In the genomic region with DNA sequence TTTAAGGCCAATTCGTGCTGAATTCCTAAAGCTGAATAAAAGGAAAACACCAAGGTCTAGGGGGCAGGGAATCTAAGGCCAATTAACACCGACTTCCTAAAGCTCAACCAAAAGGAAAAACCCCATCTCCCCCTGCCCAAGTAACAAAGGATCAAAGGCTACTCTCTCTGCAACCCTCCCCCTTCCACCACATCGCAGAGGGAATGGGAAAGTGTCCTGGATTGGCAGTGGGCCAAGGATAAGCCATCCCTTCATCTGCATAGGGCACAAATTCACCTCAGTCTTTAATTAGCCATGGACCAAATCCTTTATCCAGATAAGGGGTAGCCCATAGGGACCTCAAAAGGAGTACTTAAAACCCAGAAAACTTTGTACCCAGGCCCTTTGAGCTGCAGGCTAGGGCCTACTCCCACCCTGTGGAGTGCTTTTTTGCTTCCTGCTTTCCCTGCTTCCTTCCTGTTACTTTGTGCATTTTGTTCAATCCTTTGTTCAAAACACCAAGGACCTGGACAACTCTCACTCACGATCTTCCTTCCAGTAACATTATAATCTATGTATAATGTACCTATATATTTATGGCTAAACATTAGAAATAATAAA, we compare ENCODE assay signal across 30 cellular contexts.
A peak's percentile ranks its signal among the peaks of the same experiment; 100 is the strongest.
DNase-seq lines count a peak whose midpoint lies in the region; ATAC-seq, FAIRE-seq and TF ChIP-seq lines count a peak whose summit lies in the region.
"Had no signal": no experiment of that assay in that cellular context is flagged by ENCODE, and none has a peak within 500 bp of the region (broad histone marks: within the 10 kb centered on the region; RNA-seq: fewer than 3 reads in every experiment).

No MANE protein-coding gene starts in this region.

- TF ChIP-seq POLR2A in HepG2 (IDR thresholded peaks at IDR 0.05; ENCODE audit: insufficient read depth in 1 of 2, low read depth in 2 of 2, low read length in 2 of 2): no peak
- no peak for TF ChIP-seq POLR2A in right lobe of liver (IDR thresholded peaks at IDR 0.05)
- no peak for TF ChIP-seq POLR2A in stomach (IDR thresholded peaks at IDR 0.05)

- in situ Hi-C loops in HepG2 (cut with HindIII; ENCODE audit: extremely low pct_ligation_motif_present, low pct_unique_long_range_greater_than_20kb): no loop called here

- CTCF ChIA-PET in HepG2 (lab: Yijun Ruan, JAX; ENCODE audit: low intra/inter-chr PET ratio, low total read pairs): no interaction called here

- H3K4me1 ChIP-seq in HepG2 (ENCODE audit: insufficient read depth, low read length) (peaks cover 7% of the 10 kb centered on the region), right lobe of liver (no peaks in the 10 kb centered on the region), astrocyte (ENCODE audit: insufficient read depth, low read length) (no peaks in the 10 kb centered on the region), stomach (no peaks in the 10 kb centered on the region)
- H3K4me1 ChIP-seq: breast epithelium, tibial nerve had no signal

- H3K27me3 ChIP-seq in HepG2 (ENCODE audit: control insufficient read depth in 1 of 2, insufficient read depth in 2 of 2, low read length in 2 of 2) (no peaks in the 10 kb centered on the region), right lobe of liver (no peaks in the 10 kb centered on the region), astrocyte (ENCODE audit: insufficient read depth, low read length) (no peaks in the 10 kb centered on the region), stomach (no peaks in the 10 kb centered on the region)
- H3K27me3 ChIP-seq: breast epithelium, tibial nerve had no signal

- TF ChIP-seq CTCF in HepG2 (CRISPR knock-in tag; IDR thresholded peaks at IDR 0.05) (no peak), right lobe of liver (IDR thresholded peaks at IDR 0.05) (no peak), astrocyte (IDR thresholded peaks at IDR 0.05; ENCODE audit: insufficient read depth, low read depth, low read length) (no peak), stomach (IDR thresholded peaks at IDR 0.05) (no peak)

- DNase-seq in HepG2 (ENCODE audit: low spot score) (peak; percentile 13), right lobe of liver (no peak), astrocyte (ENCODE audit: low read depth) (no peak), iPS-NIHi7 (ENCODE audit: extremely low spot score) (peak; percentile 38), NCI-H1436 treated with DMSO at 0.1 percent for 48 hours (lab: John Stamatoyannopoulos, UW) (no peak), inferior parietal cortex (ENCODE audit: extremely low spot score) (no peak), stomach (no peak), SKM-1 treated with dmso at 0.1 percent for 144 hours (lab: John Stamatoyannopoulos, UW; ENCODE audit: unreplicated experiment) (no peak)
- DNase-seq: ACHN; activated CD4-positive, alpha-beta T cell treated with anti-CD3 and anti-CD28 coated beads for 48 hours; activated T-cell treated with anti-CD3 and anti-CD28 coated beads for 4 hours; amygdala; CD4-positive, alpha-beta memory T cell; effector CD4-positive, alpha-beta T cell; hypothalamus; kidney; naive thymus-derived CD8-positive, alpha-beta T cell; NCI-H1694; NCI-H446 treated with DMSO at 0.1 percent for 48 hours; stimulated activated CD4-positive, alpha-beta T cell treated with anti-CD3 and anti-CD28 coated beads, Interleukin-15, amount 100 ng/mL, for 24 hours; stimulated activated CD4-positive, alpha-beta T cell treated with anti-CD3 and anti-CD28 coated beads, Interleukin-4, amount 100 ng/mL, for 4 hours; T-helper 9 cell had no signal

- no peak for TF ChIP-seq RAD21 in HepG2 (CRISPR knock-in tag; IDR thresholded peaks at IDR 0.05)

- no peak for TF ChIP-seq EP300 in HepG2 (IDR thresholded peaks at IDR 0.05; ENCODE audit: low read depth in 2 of 2, low read length in 2 of 2)
- no peak for TF ChIP-seq EP300 in HepG2 (CRISPR knock-in tag; IDR thresholded peaks at IDR 0.05; ENCODE audit: borderline replicate concordance)
- TF ChIP-seq EP300 in stomach (IDR thresholded peaks at IDR 0.05): no peak

- no peak overlapping the region for H3K27ac Mint-ChIP-seq in astrocyte (ENCODE audit: unreplicated experiment)
- H3K27ac Mint-ChIP-seq: activated naive CD4-positive, alpha-beta T cell treated with anti-CD3 and anti-CD28 coated beads, Interleukin-2, amount 50 U/mL, for 72 hours; activated T-helper 2 cell treated with anti-CD3 and anti-CD28 coated beads, Interferon-gamma antibody, Interleukin-2, Interleukin-4, amounts not matched to agents 10 μg/mL and 5 μg/mL and 100 μg/mL, durations not matched to agents 14 hours and 24 hours and 36 hours; B cell; CD4-positive, alpha-beta memory T cell; naive thymus-derived CD8-positive, alpha-beta T cell had no signal

- no peak overlapping the region for H3K4me3 ChIP-seq in HepG2 (replicated peaks in 1 of 3; ENCODE audit: insufficient read depth in 1 of 3, low read depth in 2 of 3, low read length in 3 of 3)
- no peak overlapping the region for H3K4me3 ChIP-seq in right lobe of liver
- no peak overlapping the region for H3K4me3 ChIP-seq in astrocyte (ENCODE audit: insufficient read depth, low read depth, low read length)
- H3K4me3 ChIP-seq in stomach: no peak overlapping the region
- H3K4me3 ChIP-seq: breast epithelium, GM12878, tibial nerve had no signal

- ATAC-seq in HepG2: peak; percentile 57; the same call in 2 of the 3 replicates
- no peak for ATAC-seq in right lobe of liver
- ATAC-seq: activated naive CD4-positive, alpha-beta T cell treated with anti-CD3 and anti-CD28 coated beads, Interleukin-2, amount 50 U/mL, for 72 hours; GM12878; naive thymus-derived CD8-positive, alpha-beta T cell; Panc1 had no signal

- no peaks in the 10 kb centered on the region for H3K27me3 Mint-ChIP-seq in astrocyte (ENCODE audit: low read depth, unreplicated experiment)
- H3K27me3 Mint-ChIP-seq: B cell; CD4-positive, alpha-beta memory T cell; naive thymus-derived CD8-positive, alpha-beta T cell had no signal

- no TSS peak for BruUV-seq in HepG2 (replicated peaks; lab: Mats Ljungman, UMichigan)

- WGBS in HepG2 (ENCODE audit: low lambda C conversion rate): 79% methylated on average over 4 of the region's 4 CpGs
- 32% methylated on average over 4 of the region's 4 CpGs for WGBS in right lobe of liver (ENCODE audit: insufficient coverage, low coverage, low lambda C conversion rate, missing lambda C conversion rate)
- whole genome bisulfite sequencing in stomach, 5 donors: 40 to 60% (median 53%) methylated on average over 4 of the region's 4 CpGs

- no peaks in the 10 kb centered on the region for H3K4me1 Mint-ChIP-seq in astrocyte (ENCODE audit: low read depth, unreplicated experiment)
- H3K4me1 Mint-ChIP-seq: B cell; CD4-positive, alpha-beta memory T cell; naive thymus-derived CD8-positive, alpha-beta T cell had no signal

- intact Hi-C loops in HepG2 (cut with micrococcal nuclease; ENCODE audit: unreplicated experiment): no loop called here
- intact Hi-C loops in right lobe of liver (cut with DNase I): no loop called here
- intact Hi-C loops in stomach (cut with DNase I; ENCODE audit: low total_unique reads): no loop called here

- H3K9me3 ChIP-seq in HepG2 (ENCODE audit: low read length): no peaks in the 10 kb centered on the region
- H3K9me3 ChIP-seq in right lobe of liver: no peaks in the 10 kb centered on the region
- no peaks in the 10 kb centered on the region for H3K9me3 ChIP-seq in astrocyte (ENCODE audit: insufficient read depth, low read depth, low read length)
- no peaks in the 10 kb centered on the region for H3K9me3 ChIP-seq in stomach
- H3K9me3 ChIP-seq: breast epithelium, tibial nerve had no signal

- FAIRE-seq in HepG2 (lab: Jason Lieb, UNC): no peak
- FAIRE-seq in astrocyte (lab: Jason Lieb, UNC): no peak
- FAIRE-seq: GM12878 had no signal

- H2AFZ ChIP-seq in HepG2 (ENCODE audit: low read length): peak overlapping the region; percentile 83
- H2AFZ ChIP-seq in astrocyte (ENCODE audit: low read depth, low read length): peak overlapping the region; percentile 26

- no peak overlapping the region for H3K4me3 Mint-ChIP-seq in astrocyte (ENCODE audit: unreplicated experiment)
- H3K4me3 Mint-ChIP-seq: B cell; CD4-positive, alpha-beta memory T cell; naive thymus-derived CD8-positive, alpha-beta T cell had no signal

- POLR2A ChIA-PET in HepG2 (lab: Yijun Ruan, JAX): no interaction called here

- no peak overlapping the region for H3K27ac ChIP-seq in HepG2 (ENCODE audit: extremely low read length, insufficient read depth, low read length)
- no peak overlapping the region for H3K27ac ChIP-seq in right lobe of liver
- no peak overlapping the region for H3K27ac ChIP-seq in astrocyte (ENCODE audit: low read depth, low read length)
- no peak overlapping the region for H3K27ac ChIP-seq in stomach
- H3K27ac ChIP-seq: breast epithelium, epithelial cell of prostate, tibial nerve had no signal

- H3K9ac ChIP-seq in HepG2 (ENCODE audit: insufficient read depth, low read depth, low read length): no peak overlapping the region
- H3K9ac ChIP-seq in astrocyte (ENCODE audit: low read length): no peak overlapping the region

- H3K79me2 ChIP-seq in HepG2 (ENCODE audit: insufficient read depth, low read length) (no peaks in the 10 kb centered on the region), astrocyte (ENCODE audit: insufficient read depth, low read length) (no peaks in the 10 kb centered on the region)

- H3K4me2 ChIP-seq in HepG2 (ENCODE audit: low read depth, low read length): no peak overlapping the region
- no peak overlapping the region for H3K4me2 ChIP-seq in astrocyte (ENCODE audit: low read length)

- no peaks in the 10 kb centered on the region for H4K20me1 ChIP-seq in HepG2 (ENCODE audit: insufficient read depth, low read length)
- H4K20me1 ChIP-seq in astrocyte (ENCODE audit: insufficient read depth, low read length): no peaks in the 10 kb centered on the region

- H3K36me3 ChIP-seq in HepG2 (replicated peaks in 1 of 2; ENCODE audit: control insufficient read depth in 1 of 2, insufficient read depth in 2 of 2, low read length in 2 of 2) (no peaks in the 10 kb centered on the region), right lobe of liver (no peaks in the 10 kb centered on the region), astrocyte (ENCODE audit: insufficient read depth, low read length) (no peaks in the 10 kb centered on the region), stomach (no peaks in the 10 kb centered on the region)
- H3K36me3 ChIP-seq: breast epithelium, tibial nerve had no signal

- no peaks in the 10 kb centered on the region for H3K9me3 Mint-ChIP-seq in astrocyte (ENCODE audit: unreplicated experiment)
- H3K9me3 Mint-ChIP-seq: naive thymus-derived CD8-positive, alpha-beta T cell had no signal

- H3K36me3 Mint-ChIP-seq in astrocyte (ENCODE audit: low read depth, unreplicated experiment): no peaks in the 10 kb centered on the region
- H3K36me3 Mint-ChIP-seq: CD4-positive, alpha-beta memory T cell; naive thymus-derived CD8-positive, alpha-beta T cell had no signal

TF ChIP-seq in HepG2, 621 proteins besides CTCF, POLR2A, EP300 and RAD21 (continues in another document):
- peak; percentile 11 for TF ChIP-seq TEAD3 (CRISPR knock-in tag; optimal IDR thresholded peaks at IDR 0.05; ENCODE audit: borderline replicate concordance)

Comparison
In these comparisons a context has a peak if more than half of its experiments do, and no peak if none do; other contexts are left out.
1. DNase-seq: peak in HepG2 (single experiment) and iPS-NIHi7 (single experiment); none in right lobe of liver (0 of 3), astrocyte (single experiment), NCI-H1436 treated with DMSO at 0.1 percent for 48 hours (single experiment), inferior parietal cortex (single experiment), stomach (single experiment) and SKM-1 treated with dmso at 0.1 percent for 144 hours (single experiment).